Comparison of ENCODE assay signal across 1 cellular context in genomic region chr16:57624044-57624688, GRCh38.
TF ChIP-seq lines count a peak whose summit lies in the region.

No MANE protein-coding gene starts in this region.

TF ChIP-seq in HepG2, 621 proteins besides CTCF, POLR2A, EP300 and RAD21 (continued from another document and continues in another):
- TF ChIP-seq HBP1 (CRISPR knock-in tag; IDR thresholded peaks at IDR 0.05; ENCODE audit: low read depth) (no peak), ZNF761 (CRISPR knock-in tag; conservative IDR thresholded peaks at IDR 0.05) (no peak), ZBTB14 (CRISPR knock-in tag; IDR thresholded peaks at IDR 0.05) (no peak), CENPX (CRISPR knock-in tag; IDR thresholded peaks at IDR 0.05) (no peak), USF2 (IDR thresholded peaks at IDR 0.05; ENCODE audit: low read depth, low read length) (no peak), USF2 (CRISPR knock-in tag; IDR thresholded peaks at IDR 0.05; ENCODE audit: borderline replicate concordance) (no peak; the same call in 1 of the 2 replicates), SP2 (CRISPR knock-in tag; IDR thresholded peaks at IDR 0.05) (no peak), MAFK (conservative IDR thresholded peaks at IDR 0.05 in 1 of 2, IDR thresholded peaks at IDR 0.05 in 1 of 2; ENCODE audit: low read length in 2 of 2) (no peak), SRSF4 (IDR thresholded peaks at IDR 0.05; ENCODE audit: low read depth, low read length, poor library complexity, severe bottlenecking) (no peak), ZBTB40 (IDR thresholded peaks at IDR 0.05) (no peak), ZBTB40 (CRISPR knock-in tag; IDR thresholded peaks at IDR 0.05) (no peak), DDIT3 (CRISPR knock-in tag; IDR thresholded peaks at IDR 0.05) (no peak), E2F1 (CRISPR knock-in tag; IDR thresholded peaks at IDR 0.05) (no peak), GTF2F1 (IDR thresholded peaks at IDR 0.05; ENCODE audit: low read length) (no peak), CREB3 (CRISPR knock-in tag; IDR thresholded peaks at IDR 0.05) (no peak), HDAC6 (IDR thresholded peaks at IDR 0.05; ENCODE audit: low read depth, low read length) (no peak), ZFP41 (CRISPR knock-in tag; IDR thresholded peaks at IDR 0.05; ENCODE audit: borderline replicate concordance) (no peak), ZNF549 (CRISPR knock-in tag; IDR thresholded peaks at IDR 0.05) (no peak), RNF219 (CRISPR knock-in tag; IDR thresholded peaks at IDR 0.05) (no peak), MLXIP (CRISPR knock-in tag; IDR thresholded peaks at IDR 0.05; ENCODE audit: borderline replicate concordance) (no peak), ZNF224 (CRISPR knock-in tag; IDR thresholded peaks at IDR 0.05) (no peak), GFI1 (CRISPR knock-in tag; IDR thresholded peaks at IDR 0.05; ENCODE audit: borderline replicate concordance) (no peak), ZNF766 (CRISPR knock-in tag; IDR thresholded peaks at IDR 0.05; ENCODE audit: borderline replicate concordance) (no peak), ISX (CRISPR knock-in tag; conservative IDR thresholded peaks at IDR 0.05) (no peak), SNAPC2 (CRISPR knock-in tag; IDR thresholded peaks at IDR 0.05) (no peak), ZNF556 (CRISPR knock-in tag; IDR thresholded peaks at IDR 0.05; ENCODE audit: borderline replicate concordance) (no peak), SMARCC2 (IDR thresholded peaks at IDR 0.05) (no peak), SUZ12 (IDR thresholded peaks at IDR 0.05; ENCODE audit: low read depth, low read length) (no peak), KLF13 (CRISPR knock-in tag; IDR thresholded peaks at IDR 0.05) (no peak), PLSCR1 (CRISPR knock-in tag; IDR thresholded peaks at IDR 0.05; ENCODE audit: borderline replicate concordance) (no peak), ARNT (IDR thresholded peaks at IDR 0.05) (no peak), ZMYM3 (CRISPR knock-in tag; IDR thresholded peaks at IDR 0.05) (peak; percentile 32), ZNF275 (CRISPR knock-in tag; IDR thresholded peaks at IDR 0.05; ENCODE audit: borderline replicate concordance) (no peak), FOSL1 (CRISPR knock-in tag; IDR thresholded peaks at IDR 0.05; ENCODE audit: borderline replicate concordance) (no peak), TBP (CRISPR knock-in tag; IDR thresholded peaks at IDR 0.05) (no peak)
